Comparison of ENCODE assay signal across 1 cellular context in the genomic region with DNA sequence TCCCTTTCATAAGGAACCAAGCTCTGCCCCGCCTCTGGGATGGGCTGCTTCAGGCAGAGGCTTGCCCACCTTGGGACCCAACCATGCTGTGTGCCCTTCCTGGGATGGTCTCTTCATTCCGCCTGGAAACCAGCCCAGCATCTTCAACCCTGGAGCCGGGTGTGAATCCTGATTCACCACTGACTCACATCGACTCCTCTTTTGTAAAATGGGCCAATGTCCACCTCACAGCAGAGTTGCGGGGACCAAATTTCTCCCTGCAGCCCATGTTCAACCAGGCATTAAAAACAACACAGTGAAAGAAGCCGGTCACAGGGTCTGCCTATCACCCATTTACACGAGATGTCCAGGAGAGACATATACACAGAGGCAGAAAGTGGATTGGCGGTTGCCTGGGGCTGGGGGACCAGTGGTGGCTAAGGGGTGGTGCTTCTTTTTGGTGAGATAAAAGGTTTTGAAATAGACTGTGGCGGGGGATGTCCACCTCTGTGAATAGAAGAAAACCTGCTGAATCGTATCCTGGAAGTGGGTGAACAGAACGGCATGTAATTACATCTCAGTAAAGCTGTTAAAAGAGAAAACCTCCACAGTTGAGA.
TF ChIP-seq lines count a peak whose summit lies in the region.

No MANE protein-coding gene starts in this region.

TF ChIP-seq in K562, 482 proteins besides CTCF, POLR2A, EP300 and RAD21:
- TF ChIP-seq BRF1 (IDR thresholded peaks at IDR 0.05; ENCODE audit: borderline replicate concordance, extremely low read depth, insufficient read length) = no peak
- no peak for TF ChIP-seq HMG20B (CRISPR knock-in tag; IDR thresholded peaks at IDR 0.05)
- no peak for TF ChIP-seq MTA3 (IDR thresholded peaks at IDR 0.05; ENCODE audit: borderline replicate concordance)
- no peak for TF ChIP-seq BCOR (IDR thresholded peaks at IDR 0.05)
- TF ChIP-seq XRCC4 (IDR thresholded peaks at IDR 0.05; ENCODE audit: extremely low read depth, insufficient read depth, insufficient read length) = no peak
- TF ChIP-seq ZNF384 (IDR thresholded peaks at IDR 0.05; ENCODE audit: low read depth, low read length) = no peak
TF ChIP-seq in K562: peak in this region for 0.
